Comparison of ENCODE assay signal across 17 cellular contexts in genomic region chr17:57211543-57211942, GRCh38. TPM values are rescaled to one million over a fixed set of nuclear protein-coding genes. Genes with fewer than 3 reads are reported as not detected.
DNase-seq lines count a peak whose midpoint lies in the region; ATAC-seq and FAIRE-seq lines count a peak whose summit lies in the region.
"Had no signal": no experiment of that assay in that cellular context is flagged by ENCODE, and none has a peak within 500 bp of the region (broad histone marks: within the 10 kb centered on the region; RNA-seq: fewer than 3 reads in every experiment).

No MANE protein-coding gene starts in this region.

- intact Hi-C loops in aorta (cut with DNase I): no loop called here

- H3K27ac ChIP-seq in SJSA1: peak overlapping the region; percentile 3; the same call in 1 of the 2 replicates
- no peak overlapping the region for H3K27ac ChIP-seq in aorta (ENCODE audit: low read depth in 1 of 2, low read length in 2 of 2)
- H3K27ac ChIP-seq: neutrophil, VCaP had no signal

- H3K36me3 ChIP-seq in SJSA1 (no peaks in the 10 kb centered on the region), aorta (ENCODE audit: control insufficient read depth in 1 of 2, insufficient read depth in 2 of 2, low read length in 1 of 2) (no peaks in the 10 kb centered on the region)
- H3K36me3 ChIP-seq: neutrophil had no signal

- H3K4me3 ChIP-seq in SJSA1: no peak overlapping the region
- H3K4me3 ChIP-seq in aorta (ENCODE audit: low read length in 2 of 2): no peak overlapping the region

- peaks cover 38% of the 10 kb centered on the region for H3K4me1 ChIP-seq in SJSA1 (replicated peaks)
- no peaks in the 10 kb centered on the region for H3K4me1 ChIP-seq in aorta (ENCODE audit: control insufficient read depth in 1 of 2, insufficient read depth in 2 of 2, low read length in 2 of 2)

- WGBS in aorta, 2 donors: 29 to 42% methylated on average over 4 of the region's 4 CpGs

- FAIRE-seq in HTR-8/SVneo (lab: Jason Lieb, UNC): peak; percentile 83

- DNase-seq in DMS53 treated with DMSO at 0.1 percent for 48 hours (lab: John Stamatoyannopoulos, UW; ENCODE audit: unreplicated experiment) (peak; percentile 62), HTR-8/SVneo (ENCODE audit: insufficient read length, low spot score) (no peak), SJSA1 (ENCODE audit: low read depth in 1 of 2, low spot score in 2 of 2) (peak; percentile 53 to 57), islet precursor cell (peak; percentile 51), aorta (no peak), DMS79 (lab: John Stamatoyannopoulos, UW) (no peak)
- DNase-seq: activated naive CD4-positive, alpha-beta T cell treated with anti-CD3 and anti-CD28 coated beads, Interleukin-2, amount 50 U/mL, for 16 hours; central memory CD4-positive, alpha-beta T cell; H7; MM.1S; NCI-H524; Right ventricle myocardium superior; stimulated activated CD4-positive, alpha-beta T cell treated with anti-CD3 and anti-CD28 coated beads, Interleukin-12 subunit alpha, Interleukin-12 subunit beta, amount 100 ng/mL, for 4 hours had no signal

- no peak for ATAC-seq in HG03439 (IDR thresholded peaks at IDR 0.05; ENCODE audit: unreplicated experiment)
- no peak for ATAC-seq in aorta (ENCODE audit: low FRiP score)
- ATAC-seq in GM21717 (IDR thresholded peaks at IDR 0.05; ENCODE audit: unreplicated experiment): no peak

- H3K9me3 ChIP-seq in SJSA1 (replicated peaks) (peaks cover 3% of the 10 kb centered on the region; the same call in 1 of the 2 replicates), aorta (ENCODE audit: control insufficient read depth, low read length) (no peaks in the 10 kb centered on the region)
- H3K9me3 ChIP-seq: neutrophil had no signal

- H3K27me3 ChIP-seq in SJSA1 (replicated peaks): no peaks in the 10 kb centered on the region
- no peaks in the 10 kb centered on the region for H3K27me3 ChIP-seq in aorta (ENCODE audit: control insufficient read depth in 1 of 2, insufficient read depth in 2 of 2, low read length in 1 of 2)

RNA-seq across cellular contexts. Expression of gene MSI2, which starts 44.8 kb away (rescaled TPM):
- total RNA-seq in SJSA1 (2014; rRNA removed; shearing (Covaris generic)): 27.2 and 39.8 TPM in 2 replicates
- total RNA-seq in aorta: 10 to 100 TPM; 47.2 to 48.2 TPM
- 10 to 100 TPM in 1 of 2 donors, 1 to 10 TPM in 1; 9.3 to 11.0 TPM for polyA plus RNA-seq in aorta

Comparison
In these comparisons a context has a peak if more than half of its experiments do, and no peak if none do; other contexts are left out.
1. DNase-seq: peak in DMS53 treated with DMSO at 0.1 percent for 48 hours (single experiment), SJSA1 (2 of 2) and islet precursor cell (single experiment); none in HTR-8/SVneo (single experiment), aorta (0 of 2) and DMS79 (single experiment).